In the genomic region with DNA sequence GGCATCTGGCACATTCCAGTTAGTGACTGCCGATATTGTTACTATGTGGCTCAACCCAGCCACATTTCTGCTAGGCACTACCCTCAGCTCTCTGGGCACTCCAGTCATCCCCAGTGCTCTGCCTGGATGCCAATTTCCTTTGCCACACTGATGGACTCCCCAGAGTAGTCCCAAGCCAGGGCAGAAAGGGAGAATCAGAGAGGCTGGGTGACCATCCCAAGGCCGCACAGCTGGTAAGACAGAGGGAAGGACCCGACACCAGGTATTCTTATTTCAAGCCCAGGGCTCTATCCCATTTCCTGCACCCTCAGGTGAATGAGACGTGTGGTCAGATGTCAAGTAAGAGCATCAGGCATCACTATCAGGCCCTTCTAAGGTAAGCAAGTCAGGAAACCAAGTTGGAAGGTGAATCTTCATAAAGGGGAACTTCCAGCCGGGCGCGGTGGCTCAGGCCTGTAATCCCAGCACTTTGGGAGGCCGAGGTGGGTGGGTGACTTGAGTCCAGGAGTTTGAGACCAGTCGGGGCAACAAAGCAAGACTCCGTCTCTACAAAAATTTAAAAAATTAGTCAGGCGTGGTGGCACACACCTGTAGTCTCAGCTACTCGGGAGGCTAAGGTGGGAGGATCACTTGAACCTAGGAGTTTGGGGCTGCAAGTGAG, we compare ENCODE assay signal across 1 cellular context.
TF ChIP-seq lines count a peak whose summit lies in the region.

No MANE protein-coding gene starts in this region.

TF ChIP-seq in HepG2, 621 proteins besides CTCF, POLR2A, EP300 and RAD21:
- TF ChIP-seq ZNF773 (CRISPR knock-in tag; IDR thresholded peaks at IDR 0.05; ENCODE audit: borderline replicate concordance) = no peak
- TF ChIP-seq, protein P1, sequence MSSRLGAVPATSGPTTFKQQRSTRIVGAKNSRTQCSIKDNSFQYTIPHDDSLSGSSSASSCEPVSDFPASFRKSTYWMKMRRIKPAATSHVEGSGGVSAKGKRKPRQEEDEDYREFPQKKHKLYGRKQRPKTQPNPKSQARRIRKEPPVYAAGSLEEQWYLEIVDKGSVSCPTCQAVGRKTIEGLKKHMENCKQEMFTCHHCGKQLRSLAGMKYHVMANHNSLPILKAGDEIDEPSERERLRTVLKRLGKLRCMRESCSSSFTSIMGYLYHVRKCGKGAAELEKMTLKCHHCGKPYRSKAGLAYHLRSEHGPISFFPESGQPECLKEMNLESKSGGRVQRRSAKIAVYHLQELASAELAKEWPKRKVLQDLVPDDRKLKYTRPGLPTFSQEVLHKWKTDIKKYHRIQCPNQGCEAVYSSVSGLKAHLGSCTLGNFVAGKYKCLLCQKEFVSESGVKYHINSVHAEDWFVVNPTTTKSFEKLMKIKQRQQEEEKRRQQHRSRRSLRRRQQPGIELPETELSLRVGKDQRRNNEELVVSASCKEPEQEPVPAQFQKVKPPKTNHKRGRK (CRISPR knock-in tag; IDR thresholded peaks at IDR 0.05) = no peak
- TF ChIP-seq NFKB2 (CRISPR knock-in tag; IDR thresholded peaks at IDR 0.05; ENCODE audit: borderline replicate concordance) = no peak
- no peak for TF ChIP-seq TP53 (CRISPR knock-in tag; conservative IDR thresholded peaks at IDR 0.05)
- TF ChIP-seq, protein P2, sequence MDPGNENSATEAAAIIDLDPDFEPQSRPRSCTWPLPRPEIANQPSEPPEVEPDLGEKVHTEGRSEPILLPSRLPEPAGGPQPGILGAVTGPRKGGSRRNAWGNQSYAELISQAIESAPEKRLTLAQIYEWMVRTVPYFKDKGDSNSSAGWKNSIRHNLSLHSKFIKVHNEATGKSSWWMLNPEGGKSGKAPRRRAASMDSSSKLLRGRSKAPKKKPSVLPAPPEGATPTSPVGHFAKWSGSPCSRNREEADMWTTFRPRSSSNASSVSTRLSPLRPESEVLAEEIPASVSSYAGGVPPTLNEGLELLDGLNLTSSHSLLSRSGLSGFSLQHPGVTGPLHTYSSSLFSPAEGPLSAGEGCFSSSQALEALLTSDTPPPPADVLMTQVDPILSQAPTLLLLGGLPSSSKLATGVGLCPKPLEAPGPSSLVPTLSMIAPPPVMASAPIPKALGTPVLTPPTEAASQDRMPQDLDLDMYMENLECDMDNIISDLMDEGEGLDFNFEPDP (CRISPR knock-in tag; conservative IDR thresholded peaks at IDR 0.05) = 0 out of 2 replicates have a peak, but pooled peaks have one; percentile 25
- no peak for TF ChIP-seq TBX3 (IDR thresholded peaks at IDR 0.05; ENCODE audit: borderline replicate concordance)
- no peak for TF ChIP-seq GPN1 (CRISPR knock-in tag; IDR thresholded peaks at IDR 0.05; ENCODE audit: borderline replicate concordance)
- TF ChIP-seq KDM2A (CRISPR knock-in tag; IDR thresholded peaks at IDR 0.05; ENCODE audit: borderline replicate concordance, low read depth) = peak; percentile 9; the same call in 1 of the 2 replicates
- TF ChIP-seq ZBTB7A (CRISPR knock-in tag; IDR thresholded peaks at IDR 0.05) = 0 out of 2 replicates have a peak, but pooled peaks have one; percentile 48
- peak; percentile 2 for TF ChIP-seq ZNF883 (CRISPR knock-in tag; IDR thresholded peaks at IDR 0.05; ENCODE audit: not compliant biosample characterization)
- peak; percentile 95 for TF ChIP-seq ZNF768 (CRISPR knock-in tag; IDR thresholded peaks at IDR 0.05)
